In genomic region chr11:70913715-70914231, GRCh38 we compare ENCODE assay signal across 1 cellular context.
TF ChIP-seq lines count a peak whose summit lies in the region.

No MANE protein-coding gene starts in this region.

TF ChIP-seq in GM12878, 131 proteins besides CTCF, POLR2A, EP300 and RAD21 (continued from another document):
- TF ChIP-seq SRF (IDR thresholded peaks at IDR 0.05; ENCODE audit: low read depth in 2 of 2, low read length in 2 of 2) (no peak), PKNOX1 (IDR thresholded peaks at IDR 0.05) (no peak), NR2F1 (conservative IDR thresholded peaks at IDR 0.05) (no peak), NR2C1 (IDR thresholded peaks at IDR 0.05) (no peak), POLR2AphosphoS5 (IDR thresholded peaks at IDR 0.05; ENCODE audit: low read length) (no peak), BHLHE40 (IDR thresholded peaks at IDR 0.05; ENCODE audit: borderline replicate concordance in 1 of 2, low read depth in 2 of 2, low read length in 1 of 2) (no peak), ZZZ3 (IDR thresholded peaks at IDR 0.05; ENCODE audit: control insufficient read depth, insufficient read length, low read depth) (no peak), ESRRA (IDR thresholded peaks at IDR 0.05; ENCODE audit: low read length) (no peak), FOS (IDR thresholded peaks at IDR 0.05; ENCODE audit: borderline replicate concordance, extremely low read depth, insufficient read length) (no peak), KAT2A (conservative IDR thresholded peaks at IDR 0.05; ENCODE audit: control insufficient read depth, low read depth, low read length) (no peak), YBX1 (IDR thresholded peaks at IDR 0.05) (no peak), SUZ12 (IDR thresholded peaks at IDR 0.05; ENCODE audit: unreplicated experiment) (no peak), E2F8 (IDR thresholded peaks at IDR 0.05; ENCODE audit: low read depth, partially characterized antibody) (no peak), BRCA1 (IDR thresholded peaks at IDR 0.05; ENCODE audit: low read depth, low read length) (no peak), CUX1 (IDR thresholded peaks at IDR 0.05; ENCODE audit: insufficient replicate concordance, low read depth, low read length) (no peak), TCF7 (IDR thresholded peaks at IDR 0.05; ENCODE audit: borderline replicate concordance) (no peak)
